1 cellular context compared by ENCODE assay signal in the genomic region with DNA sequence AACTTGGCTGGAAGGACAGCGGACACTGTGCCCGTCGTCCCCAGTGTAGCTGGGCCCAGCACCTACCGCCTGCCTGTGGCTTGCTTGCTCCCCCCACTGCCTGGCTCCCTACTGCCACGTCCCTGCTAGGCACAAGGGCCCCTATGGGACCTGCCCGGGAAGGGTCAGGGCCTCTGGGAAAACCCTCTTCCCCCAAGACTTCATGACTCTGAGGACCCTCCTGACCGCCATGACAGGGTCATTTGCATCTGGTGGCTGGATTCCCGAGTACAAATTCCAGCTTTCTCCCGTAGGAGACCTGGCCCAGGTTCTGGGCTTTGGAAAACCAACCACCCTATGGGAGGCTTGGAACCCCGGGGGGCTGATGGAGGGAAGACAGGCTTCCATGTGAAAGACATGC.
TF ChIP-seq lines count a peak whose summit lies in the region.

No MANE protein-coding gene starts in this region.

TF ChIP-seq in GM12878, 131 proteins besides CTCF, POLR2A, EP300 and RAD21:
- TF ChIP-seq, protein P1, sequence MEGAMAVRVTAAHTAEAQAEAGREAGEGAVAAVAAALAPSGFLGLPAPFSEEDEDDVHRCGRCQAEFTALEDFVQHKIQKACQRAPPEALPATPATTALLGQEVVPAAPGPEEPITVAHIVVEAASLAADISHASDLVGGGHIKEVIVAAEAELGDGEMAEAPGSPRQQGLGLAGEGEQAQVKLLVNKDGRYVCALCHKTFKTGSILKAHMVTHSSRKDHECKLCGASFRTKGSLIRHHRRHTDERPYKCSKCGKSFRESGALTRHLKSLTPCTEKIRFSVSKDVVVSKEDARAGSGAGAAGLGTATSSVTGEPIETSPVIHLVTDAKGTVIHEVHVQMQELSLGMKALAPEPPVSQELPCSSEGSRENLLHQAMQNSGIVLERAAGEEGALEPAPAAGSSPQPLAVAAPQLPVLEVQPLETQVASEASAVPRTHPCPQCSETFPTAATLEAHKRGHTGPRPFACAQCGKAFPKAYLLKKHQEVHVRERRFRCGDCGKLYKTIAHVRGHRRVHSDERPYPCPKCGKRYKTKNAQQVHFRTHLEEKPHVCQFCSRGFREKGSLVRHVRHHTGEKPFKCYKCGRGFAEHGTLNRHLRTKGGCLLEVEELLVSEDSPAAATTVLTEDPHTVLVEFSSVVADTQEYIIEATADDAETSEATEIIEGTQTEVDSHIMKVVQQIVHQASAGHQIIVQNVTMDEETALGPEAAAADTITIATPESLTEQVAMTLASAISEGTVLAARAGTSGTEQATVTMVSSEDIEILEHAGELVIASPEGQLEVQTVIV (IDR thresholded peaks at IDR 0.05; ENCODE audit: borderline replicate concordance, partially characterized antibody): no peak
- TF ChIP-seq STAT1 (conservative IDR thresholded peaks at IDR 0.05) (no peak), HDAC6 (IDR thresholded peaks at IDR 0.05; ENCODE audit: unreplicated experiment) (no peak), ETV6 (conservative IDR thresholded peaks at IDR 0.05 in 1 of 2, IDR thresholded peaks at IDR 0.05 in 1 of 2; ENCODE audit: borderline replicate concordance in 1 of 2, low read depth in 1 of 2) (no peak), CBFB (IDR thresholded peaks at IDR 0.05; ENCODE audit: low read depth) (no peak), RB1 (IDR thresholded peaks at IDR 0.05; ENCODE audit: borderline replicate concordance) (no peak), PML (IDR thresholded peaks at IDR 0.05; ENCODE audit: low read length) (no peak), HDAC2 (IDR thresholded peaks at IDR 0.05) (no peak)
- TF ChIP-seq, protein P2, sequence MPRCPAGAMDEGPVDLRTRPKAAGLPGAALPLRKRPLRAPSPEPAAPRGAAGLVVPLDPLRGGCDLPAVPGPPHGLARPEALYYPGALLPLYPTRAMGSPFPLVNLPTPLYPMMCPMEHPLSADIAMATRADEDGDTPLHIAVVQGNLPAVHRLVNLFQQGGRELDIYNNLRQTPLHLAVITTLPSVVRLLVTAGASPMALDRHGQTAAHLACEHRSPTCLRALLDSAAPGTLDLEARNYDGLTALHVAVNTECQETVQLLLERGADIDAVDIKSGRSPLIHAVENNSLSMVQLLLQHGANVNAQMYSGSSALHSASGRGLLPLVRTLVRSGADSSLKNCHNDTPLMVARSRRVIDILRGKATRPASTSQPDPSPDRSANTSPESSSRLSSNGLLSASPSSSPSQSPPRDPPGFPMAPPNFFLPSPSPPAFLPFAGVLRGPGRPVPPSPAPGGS (IDR thresholded peaks at IDR 0.05; ENCODE audit: borderline replicate concordance, insufficient read depth, low read depth, low read length, poor library complexity, severe bottlenecking): no peak
- TF ChIP-seq, protein P3, sequence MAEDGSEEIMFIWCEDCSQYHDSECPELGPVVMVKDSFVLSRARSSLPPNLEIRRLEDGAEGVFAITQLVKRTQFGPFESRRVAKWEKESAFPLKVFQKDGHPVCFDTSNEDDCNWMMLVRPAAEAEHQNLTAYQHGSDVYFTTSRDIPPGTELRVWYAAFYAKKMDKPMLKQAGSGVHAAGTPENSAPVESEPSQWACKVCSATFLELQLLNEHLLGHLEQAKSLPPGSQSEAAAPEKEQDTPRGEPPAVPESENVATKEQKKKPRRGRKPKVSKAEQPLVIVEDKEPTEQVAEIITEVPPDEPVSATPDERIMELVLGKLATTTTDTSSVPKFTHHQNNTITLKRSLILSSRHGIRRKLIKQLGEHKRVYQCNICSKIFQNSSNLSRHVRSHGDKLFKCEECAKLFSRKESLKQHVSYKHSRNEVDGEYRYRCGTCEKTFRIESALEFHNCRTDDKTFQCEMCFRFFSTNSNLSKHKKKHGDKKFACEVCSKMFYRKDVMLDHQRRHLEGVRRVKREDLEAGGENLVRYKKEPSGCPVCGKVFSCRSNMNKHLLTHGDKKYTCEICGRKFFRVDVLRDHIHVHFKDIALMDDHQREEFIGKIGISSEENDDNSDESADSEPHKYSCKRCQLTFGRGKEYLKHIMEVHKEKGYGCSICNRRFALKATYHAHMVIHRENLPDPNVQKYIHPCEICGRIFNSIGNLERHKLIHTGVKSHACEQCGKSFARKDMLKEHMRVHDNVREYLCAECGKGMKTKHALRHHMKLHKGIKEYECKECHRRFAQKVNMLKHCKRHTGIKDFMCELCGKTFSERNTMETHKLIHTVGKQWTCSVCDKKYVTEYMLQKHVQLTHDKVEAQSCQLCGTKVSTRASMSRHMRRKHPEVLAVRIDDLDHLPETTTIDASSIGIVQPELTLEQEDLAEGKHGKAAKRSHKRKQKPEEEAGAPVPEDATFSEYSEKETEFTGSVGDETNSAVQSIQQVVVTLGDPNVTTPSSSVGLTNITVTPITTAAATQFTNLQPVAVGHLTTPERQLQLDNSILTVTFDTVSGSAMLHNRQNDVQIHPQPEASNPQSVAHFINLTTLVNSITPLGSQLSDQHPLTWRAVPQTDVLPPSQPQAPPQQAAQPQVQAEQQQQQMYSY (CRISPR knock-in tag; IDR thresholded peaks at IDR 0.05): no peak
- TF ChIP-seq, protein P4, sequence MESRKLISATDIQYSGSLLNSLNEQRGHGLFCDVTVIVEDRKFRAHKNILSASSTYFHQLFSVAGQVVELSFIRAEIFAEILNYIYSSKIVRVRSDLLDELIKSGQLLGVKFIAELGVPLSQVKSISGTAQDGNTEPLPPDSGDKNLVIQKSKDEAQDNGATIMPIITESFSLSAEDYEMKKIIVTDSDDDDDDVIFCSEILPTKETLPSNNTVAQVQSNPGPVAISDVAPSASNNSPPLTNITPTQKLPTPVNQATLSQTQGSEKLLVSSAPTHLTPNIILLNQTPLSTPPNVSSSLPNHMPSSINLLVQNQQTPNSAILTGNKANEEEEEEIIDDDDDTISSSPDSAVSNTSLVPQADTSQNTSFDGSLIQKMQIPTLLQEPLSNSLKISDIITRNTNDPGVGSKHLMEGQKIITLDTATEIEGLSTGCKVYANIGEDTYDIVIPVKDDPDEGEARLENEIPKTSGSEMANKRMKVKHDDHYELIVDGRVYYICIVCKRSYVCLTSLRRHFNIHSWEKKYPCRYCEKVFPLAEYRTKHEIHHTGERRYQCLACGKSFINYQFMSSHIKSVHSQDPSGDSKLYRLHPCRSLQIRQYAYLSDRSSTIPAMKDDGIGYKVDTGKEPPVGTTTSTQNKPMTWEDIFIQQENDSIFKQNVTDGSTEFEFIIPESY (IDR thresholded peaks at IDR 0.05): no peak
